In genomic region chr3:172201990-172202318, GRCh38 we compare ENCODE assay signal across 12 cellular contexts.
A peak's percentile ranks its signal among the peaks of the same experiment; 100 is the strongest.
DNase-seq lines count a peak whose midpoint lies in the region; FAIRE-seq and TF ChIP-seq lines count a peak whose summit lies in the region.
"Had no signal": no experiment of that assay in that cellular context is flagged by ENCODE, and none has a peak within 500 bp of the region (broad histone marks: within the 10 kb centered on the region; RNA-seq: fewer than 3 reads in every experiment).

No MANE protein-coding gene starts in this region.

- DNase-seq in LHCN-M2 (ENCODE audit: low read depth) (peak; percentile 82), MCF 10A (ENCODE audit: unreplicated experiment) (peak; percentile 61), tibial artery (no peak), NCI-H2171 treated with DMSO at 0.1 percent for 48 hours (lab: John Stamatoyannopoulos, UW) (no peak), small intestine (no peak), immature natural killer cell (no peak)
- DNase-seq: activated CD4-positive, CD25-positive, alpha-beta regulatory T cell; NCI-H1694; occipital lobe had no signal

- no peak overlapping the region for H3K9ac ChIP-seq in liver (ENCODE audit: low read depth in 1 of 2, low read length in 2 of 2)

- H3K4me1 Mint-ChIP-seq in MCF 10A (ENCODE audit: insufficient read depth, unreplicated experiment): peaks cover 39% of the 10 kb centered on the region
- H3K4me1 Mint-ChIP-seq in immature natural killer cell: peaks cover 60 to 90% of the 10 kb centered on the region in 2 donors

- BruUV-seq in MCF 10A (replicated peaks; lab: Mats Ljungman, UMichigan): no TSS peak

- H3K27me3 ChIP-seq in liver (ENCODE audit: control insufficient read depth in 4 of 4, insufficient read depth in 4 of 4, low read length in 3 of 4) (no peaks in the 10 kb centered on the region), tibial artery (no peaks in the 10 kb centered on the region), small intestine (ENCODE audit: control insufficient read depth in 2 of 2, insufficient read depth in 2 of 2, low read length in 2 of 2) (no peaks in the 10 kb centered on the region)
- H3K27me3 ChIP-seq: cardiac muscle cell had no signal

- no peak for FAIRE-seq in small intestine (lab: Jason Lieb, UNC)

- H3K9me3 Mint-ChIP-seq in MCF 10A (ENCODE audit: unreplicated experiment): no peaks in the 10 kb centered on the region
- H3K9me3 Mint-ChIP-seq in immature natural killer cell: peaks cover 0 to 10% (median 2%) of the 10 kb centered on the region in 6 donors

- H3K27ac ChIP-seq in liver (ENCODE audit: low read depth in 1 of 2, low read length in 2 of 2) (peak overlapping the region; percentile 7 to 30), tibial artery (peak overlapping the region; percentile 61 to 69), small intestine (ENCODE audit: low read depth in 1 of 2, low read length in 1 of 2) (peak overlapping the region in 1 of 2 donors; percentile 53)
- H3K27ac ChIP-seq: cardiac muscle cell had no signal

- peak overlapping the region; percentile 21 for H3K4me3 Mint-ChIP-seq in MCF 10A (ENCODE audit: unreplicated experiment)
- H3K4me3 Mint-ChIP-seq in immature natural killer cell: no peak overlapping the region
- H3K4me3 Mint-ChIP-seq: stimulated activated naive CD8-positive, alpha-beta T cell treated with anti-CD3 and anti-CD28 coated beads, Interleukin-15, Interleukin-2, amounts not matched to agents 100 ng/mL and 50 ng/mL, for 24 hours had no signal

- H3K36me3 ChIP-seq in liver (ENCODE audit: control insufficient read depth in 4 of 4, insufficient read depth in 3 of 4, low read depth in 1 of 4, low read length in 3 of 4): peaks cover 0 to 2% (median 0%) of the 10 kb centered on the region in 4 donors
- H3K36me3 ChIP-seq in tibial artery: no peaks in the 10 kb centered on the region
- H3K36me3 ChIP-seq in small intestine (ENCODE audit: control insufficient read depth in 2 of 2, insufficient read depth in 2 of 2, low read length in 2 of 2): peaks cover 0 to 2% of the 10 kb centered on the region in 2 donors
- H3K36me3 ChIP-seq: cardiac muscle cell had no signal

- intact Hi-C loops in MCF 10A (cut with micrococcal nuclease): no loop called here
- intact Hi-C loops in tibial artery (cut with DNase I; ENCODE audit: low total_unique reads): loop anchor here (10.0 kb wide), 1 partner anchor 113 kb away; no protein-coding TSS in a partner anchor

- CTCF ChIA-PET in MCF 10A (lab: Yijun Ruan, JAX): interaction anchor here (0.7 to 2.7 kb wide), 10 partner anchors 20 to 407 kb away, joined by 3 to 11 read pairs (median 3); no protein-coding TSS in a partner anchor

- H3K9me3 ChIP-seq in liver (ENCODE audit: control insufficient read depth in 4 of 4, low read length in 3 of 4): no peaks in the 10 kb centered on the region
- no peaks in the 10 kb centered on the region for H3K9me3 ChIP-seq in tibial artery
- H3K9me3 ChIP-seq in small intestine (ENCODE audit: control insufficient read depth, low read depth): no peaks in the 10 kb centered on the region

- peaks cover 18% of the 10 kb centered on the region for H3K36me3 Mint-ChIP-seq in MCF 10A (ENCODE audit: insufficient read depth, unreplicated experiment)
- H3K36me3 Mint-ChIP-seq in immature natural killer cell: peaks cover 19 to 20% (median 19%) of the 10 kb centered on the region in 3 donors

- H3K27me3 Mint-ChIP-seq in MCF 10A (ENCODE audit: insufficient read depth, unreplicated experiment) (no peaks in the 10 kb centered on the region), immature natural killer cell (ENCODE audit: low read depth in 3 of 3) (no peaks in the 10 kb centered on the region)
- H3K27me3 Mint-ChIP-seq: stimulated activated naive CD8-positive, alpha-beta T cell treated with anti-CD3 and anti-CD28 coated beads, Interleukin-15, Interleukin-2, amounts not matched to agents 100 ng/mL and 50 ng/mL, for 24 hours had no signal

- TF ChIP-seq RAD21 in liver (IDR thresholded peaks at IDR 0.05): no peak

- 63% methylated on average over 3 of the region's 3 CpGs for WGBS in liver
- WGBS in small intestine, 3 donors: 57 to 89% (median 89%) methylated on average over 3 of the region's 3 CpGs

- H3K4me3 ChIP-seq in liver (ENCODE audit: low read depth in 1 of 3, low read length in 3 of 3) (no peak overlapping the region), tibial artery (no peak overlapping the region), small intestine (ENCODE audit: low read depth in 1 of 2, low read length in 2 of 2) (no peak overlapping the region)
- H3K4me3 ChIP-seq: cardiac muscle cell had no signal

- peak overlapping the region; percentile 89 for H3K27ac Mint-ChIP-seq in MCF 10A (ENCODE audit: low read depth, unreplicated experiment)
- H3K27ac Mint-ChIP-seq in immature natural killer cell: no peak overlapping the region
- H3K27ac Mint-ChIP-seq: stimulated activated naive CD8-positive, alpha-beta T cell treated with anti-CD3 and anti-CD28 coated beads, Interleukin-15, Interleukin-2, amounts not matched to agents 100 ng/mL and 50 ng/mL, for 24 hours had no signal

- POLR2A ChIA-PET in MCF 10A (lab: Yijun Ruan, JAX): interaction anchor here (0.7 to 2.4 kb wide), 17 partner anchors 11 to 165 kb away, joined by 3 to 21 read pairs (median 4); no protein-coding TSS in a partner anchor

- peaks cover 10 to 33% (median 24%) of the 10 kb centered on the region in 4 donors for H3K4me1 ChIP-seq in liver (ENCODE audit: control insufficient read depth in 4 of 4, insufficient read depth in 4 of 4, low read length in 3 of 4)
- H3K4me1 ChIP-seq in tibial artery: peaks cover 0 to 64% (median 40%) of the 10 kb centered on the region in 4 donors
- H3K4me1 ChIP-seq in small intestine (ENCODE audit: control insufficient read depth in 2 of 2, insufficient read depth in 1 of 2, low read depth in 1 of 2, low read length in 1 of 2): peaks cover 0 to 11% of the 10 kb centered on the region in 2 donors

- TF ChIP-seq CTCF in MCF 10A (IDR thresholded peaks at IDR 0.05; ENCODE audit: unreplicated experiment): no peak
- TF ChIP-seq CTCF in liver (IDR thresholded peaks at IDR 0.05; ENCODE audit: low read depth, low read length, missing input control): no peak
- peak in 1 of 2 experiments; percentile 26 for TF ChIP-seq CTCF in tibial artery (IDR thresholded peaks at IDR 0.05)

TF ChIP-seq in liver, 16 proteins besides CTCF, POLR2A, EP300 and RAD21:
- TF ChIP-seq HNF4G (IDR thresholded peaks at IDR 0.05) (no peak), YY1 (IDR thresholded peaks at IDR 0.05) (peak; percentile 31), SP1 (IDR thresholded peaks at IDR 0.05) (no peak), REST (IDR thresholded peaks at IDR 0.05) (no peak), FOXA1 (IDR thresholded peaks at IDR 0.05) (no peak), FOXA2 (IDR thresholded peaks at IDR 0.05) (no peak), NR2F2 (IDR thresholded peaks at IDR 0.05) (no peak), JUND (IDR thresholded peaks at IDR 0.05) (no peak), ZBTB33 (IDR thresholded peaks at IDR 0.05) (no peak), TAF1 (conservative IDR thresholded peaks at IDR 0.05) (no peak), RXRA (IDR thresholded peaks at IDR 0.05) (peak in 1 of 2 donors; percentile 10), GABPA (IDR thresholded peaks at IDR 0.05 in 1 of 2, conservative IDR thresholded peaks at IDR 0.05 in 1 of 2) (no peak), EGR1 (IDR thresholded peaks at IDR 0.05; ENCODE audit: low read depth in 2 of 2) (no peak)

Comparison
In these comparisons a context has a peak if more than half of its experiments do, and no peak if none do; other contexts are left out.
1. DNase-seq: peak in LHCN-M2 (single experiment) and MCF 10A (single experiment); none in tibial artery (0 of 2), NCI-H2171 treated with DMSO at 0.1 percent for 48 hours (single experiment), small intestine (single experiment) and immature natural killer cell (0 of 3).